24 cellular contexts compared by ENCODE assay signal in genomic region chr20:50359607-50360217, GRCh38.
A peak's percentile ranks its signal among the peaks of the same experiment; 100 is the strongest.
DNase-seq lines count a peak whose midpoint lies in the region; ATAC-seq, FAIRE-seq and TF ChIP-seq lines count a peak whose summit lies in the region.
"Had no signal": no experiment of that assay in that cellular context is flagged by ENCODE, and none has a peak within 500 bp of the region (broad histone marks: within the 10 kb centered on the region; RNA-seq: fewer than 3 reads in every experiment).

No MANE protein-coding gene starts in this region.

- TF ChIP-seq POLR2A in HepG2 (IDR thresholded peaks at IDR 0.05; ENCODE audit: insufficient read depth in 1 of 2, low read depth in 2 of 2, low read length in 2 of 2) = no peak
- no peak for TF ChIP-seq POLR2A in spleen (IDR thresholded peaks at IDR 0.05)

- H3K4me3 Mint-ChIP-seq in GM23338 = no peak overlapping the region; the same call in 2 of the 3 replicates
- H3K4me3 Mint-ChIP-seq: activated CD4-positive, alpha-beta T cell treated with anti-CD3 and anti-CD28 coated beads, Interleukin-2, amount 10 ng/mL, durations not matched to agents 24 days and 14 days; activated naive CD4-positive, alpha-beta T cell treated with anti-CD3 and anti-CD28 coated beads, Interleukin-2, amount 10 ng/mL, durations not matched to agents 7 days and 5 days; activated T-cell treated with anti-CD3 and anti-CD28 coated beads, Interleukin-2, amount 50 U/mL, for 4 hours; CD8-positive, alpha-beta T cell; stimulated activated effector memory CD8-positive, alpha-beta T cell treated with anti-CD3 and anti-CD28 coated beads, Interleukin-12 subunit alpha, Interleukin-12 subunit beta, amount 100 ng/mL, for 72 hours had no signal

- 22% methylated on average over 8 of the region's 8 CpGs for WGBS in HepG2 (ENCODE audit: low lambda C conversion rate)
- WGBS in spleen, 5 donors = 62 to 81% (median 72%) methylated on average over 8 of the region's 8 CpGs

- H3K4me2 ChIP-seq in GM23338 (no peak overlapping the region), HepG2 (ENCODE audit: low read depth, low read length) (peak overlapping the region; percentile 23; the same call in 1 of the 2 replicates)

- CTCF ChIA-PET in HepG2 (lab: Yijun Ruan, JAX; ENCODE audit: low intra/inter-chr PET ratio, low total read pairs) = no interaction called here

- no peaks in the 10 kb centered on the region for H3K9me3 ChIP-seq in RWPE2 (ENCODE audit: severe bottlenecking)
- H3K9me3 ChIP-seq in HepG2 (ENCODE audit: low read length) = no peaks in the 10 kb centered on the region
- no peaks in the 10 kb centered on the region for H3K9me3 ChIP-seq in spleen
- H3K9me3 ChIP-seq: lower lobe of right lung, suprapubic skin had no signal

- H3K79me2 ChIP-seq in GM23338 (replicated peaks; ENCODE audit: insufficient read depth) (no peaks in the 10 kb centered on the region), HepG2 (ENCODE audit: insufficient read depth, low read length) (no peaks in the 10 kb centered on the region)

- 0 out of 2 replicates have a peak overlapping the region, but pooled peaks have one; percentile 10 for H3K27ac Mint-ChIP-seq in GM23338
- H3K27ac Mint-ChIP-seq: activated naive CD4-positive, alpha-beta T cell treated with anti-CD3 and anti-CD28 coated beads, Interleukin-2, amount 10 ng/mL, durations not matched to agents 7 days and 5 days; CD8-positive, alpha-beta T cell; stimulated activated effector memory CD8-positive, alpha-beta T cell treated with anti-CD3 and anti-CD28 coated beads, Interleukin-12 subunit alpha, Interleukin-12 subunit beta, amount 100 ng/mL, for 72 hours had no signal

- no TSS peak for BruUV-seq in HepG2 (replicated peaks; lab: Mats Ljungman, UMichigan)

- H3F3A ChIP-seq in GM23338 (replicated peaks; ENCODE audit: low read depth) = no peaks in the 10 kb centered on the region

- H3K27me3 ChIP-seq in GM23338 (ENCODE audit: insufficient read depth) = no peaks in the 10 kb centered on the region
- H3K27me3 ChIP-seq in RWPE2 (ENCODE audit: insufficient read depth, poor library complexity, severe bottlenecking) = no peaks in the 10 kb centered on the region
- peaks cover 8 to 65% of the 10 kb centered on the region in 2 experiments for H3K27me3 ChIP-seq in HepG2 (ENCODE audit: control insufficient read depth in 1 of 2, insufficient read depth in 2 of 2, low read length in 2 of 2)
- H3K27me3 ChIP-seq in spleen (replicated peaks in 1 of 7) = peaks cover 0 to 6% (median 0%) of the 10 kb centered on the region in 7 donors
- H3K27me3 ChIP-seq: cardiac muscle cell, suprapubic skin had no signal

- FAIRE-seq in HepG2 (lab: Jason Lieb, UNC) (no peak), urothelium cell line (lab: Jason Lieb, UNC) (no peak)
- FAIRE-seq: GM18507, H1, islet of Langerhans had no signal

- peaks cover 17% of the 10 kb centered on the region for H3K27me3 Mint-ChIP-seq in GM23338 (ENCODE audit: insufficient read depth, low read depth, poor library complexity)

- intact Hi-C loops in HepG2 (cut with micrococcal nuclease; ENCODE audit: unreplicated experiment) (no loop called here), spleen (cut with DNase I; ENCODE audit: low total_unique reads) (no loop called here)

- H2AFZ ChIP-seq in GM23338 (no peak overlapping the region), HepG2 (ENCODE audit: low read length) (no peak overlapping the region)

- POLR2A ChIA-PET in HepG2 (lab: Yijun Ruan, JAX) = interaction anchor here (0.7 kb wide), 1 partner anchor 9 kb away, joined by 3 read pairs; no protein-coding TSS in a partner anchor

- no peak for TF ChIP-seq CTCF in GM23338 (conservative IDR thresholded peaks at IDR 0.05; ENCODE audit: low read depth in 2 of 2)
- no peak for TF ChIP-seq CTCF in RWPE2 (IDR thresholded peaks at IDR 0.05; ENCODE audit: poor library complexity, severe bottlenecking)
- TF ChIP-seq CTCF in HepG2 (CRISPR knock-in tag; IDR thresholded peaks at IDR 0.05) = no peak
- TF ChIP-seq CTCF in spleen (IDR thresholded peaks at IDR 0.05 in 8 of 11, conservative IDR thresholded peaks at IDR 0.05 in 3 of 11) = no peak

- in situ Hi-C loops in HepG2 (cut with HindIII; ENCODE audit: extremely low pct_ligation_motif_present, low pct_unique_long_range_greater_than_20kb) = no loop called here

- TF ChIP-seq RAD21 in HepG2 (CRISPR knock-in tag; IDR thresholded peaks at IDR 0.05) = no peak

- no peaks in the 10 kb centered on the region for H3K9me2 ChIP-seq in GM23338 (ENCODE audit: insufficient read depth)

- H3K36me3 Mint-ChIP-seq in GM23338 (ENCODE audit: low read depth) = no peaks in the 10 kb centered on the region
- H3K36me3 Mint-ChIP-seq: activated naive CD4-positive, alpha-beta T cell treated with anti-CD3 and anti-CD28 coated beads, Interleukin-2, amount 10 ng/mL, durations not matched to agents 7 days and 5 days; CD8-positive, alpha-beta T cell had no signal

- ATAC-seq in GM23338 (no peak), RWPE2 (ENCODE audit: low read depth) (0 out of 3 replicates have a peak, but pooled peaks have one; percentile 18), HepG2 (peak; percentile 10; the same call in 2 of the 3 replicates), HG03045 (IDR thresholded peaks at IDR 0.05; ENCODE audit: unreplicated experiment) (no peak)
- ATAC-seq: activated T-cell treated with anti-CD3 and anti-CD28 coated beads, Interleukin-2, amount 50 U/mL, for 4 hours; CD8-positive, alpha-beta T cell had no signal

- H3K36me3 ChIP-seq in GM23338 (ENCODE audit: insufficient read depth) (no peaks in the 10 kb centered on the region), RWPE2 (ENCODE audit: low read depth) (no peaks in the 10 kb centered on the region), HepG2 (replicated peaks in 1 of 2; ENCODE audit: control insufficient read depth in 1 of 2, insufficient read depth in 2 of 2, low read length in 2 of 2) (no peaks in the 10 kb centered on the region), spleen (no peaks in the 10 kb centered on the region)
- H3K36me3 ChIP-seq: cardiac muscle cell, lower lobe of right lung, suprapubic skin, WERI-Rb-1 had no signal

- no peak overlapping the region for H3K4me3 ChIP-seq in GM23338
- no peak overlapping the region for H3K4me3 ChIP-seq in RWPE2 (ENCODE audit: severe bottlenecking)
- H3K4me3 ChIP-seq in HepG2 (replicated peaks in 1 of 3; ENCODE audit: insufficient read depth in 1 of 3, low read depth in 2 of 3, low read length in 3 of 3) = no peak overlapping the region
- H3K4me3 ChIP-seq in spleen = no peak overlapping the region
- H3K4me3 ChIP-seq: cardiac muscle cell, lower lobe of right lung, skin epidermis, suprapubic skin had no signal

- H3K9me3 Mint-ChIP-seq in GM23338 = no peaks in the 10 kb centered on the region
- H3K9me3 Mint-ChIP-seq: activated CD4-positive, alpha-beta T cell treated with anti-CD3 and anti-CD28 coated beads, Interleukin-2, amount 10 ng/mL, durations not matched to agents 24 days and 14 days; activated naive CD4-positive, alpha-beta T cell treated with anti-CD3 and anti-CD28 coated beads, Interleukin-2, amount 10 ng/mL, durations not matched to agents 7 days and 5 days; activated T-cell treated with anti-CD3 and anti-CD28 coated beads, Interleukin-2, amount 50 U/mL, for 4 hours; CD8-positive, alpha-beta T cell; stimulated activated effector memory CD8-positive, alpha-beta T cell treated with anti-CD3 and anti-CD28 coated beads, Interleukin-12 subunit alpha, Interleukin-12 subunit beta, amount 100 ng/mL, for 72 hours had no signal

- H3K27ac ChIP-seq in GM23338 (ENCODE audit: low read depth) (no peak overlapping the region), RWPE2 (ENCODE audit: poor library complexity, severe bottlenecking) (no peak overlapping the region), HepG2 (ENCODE audit: extremely low read length, insufficient read depth, low read length) (no peak overlapping the region), spleen (peak overlapping the region in 1 of 8 donors; percentile 32)
- H3K27ac ChIP-seq: cardiac muscle cell, lower lobe of right lung, suprapubic skin, WERI-Rb-1 had no signal

- TF ChIP-seq EP300 in HepG2 (IDR thresholded peaks at IDR 0.05; ENCODE audit: low read depth in 2 of 2, low read length in 2 of 2) (no peak), HepG2 (CRISPR knock-in tag; IDR thresholded peaks at IDR 0.05; ENCODE audit: borderline replicate concordance) (no peak)

- no peaks in the 10 kb centered on the region for H4K20me1 ChIP-seq in GM23338 (replicated peaks; ENCODE audit: insufficient read depth)
- H4K20me1 ChIP-seq in HepG2 (ENCODE audit: insufficient read depth, low read length) = no peaks in the 10 kb centered on the region

- peaks cover 7% of the 10 kb centered on the region for H3K4me1 Mint-ChIP-seq in GM23338
- H3K4me1 Mint-ChIP-seq: activated naive CD4-positive, alpha-beta T cell treated with anti-CD3 and anti-CD28 coated beads, Interleukin-2, amount 10 ng/mL, durations not matched to agents 7 days and 5 days had no signal

- DNase-seq in GM23338 (ENCODE audit: low spot score) (no peak), RWPE2 (ENCODE audit: low spot score) (no peak), HepG2 (ENCODE audit: low spot score) (no peak), spleen (peak; percentile 6), urothelium cell line (ENCODE audit: low spot score) (no peak)
- no peak for DNase-seq in activated T-cell treated with anti-CD3 and anti-CD28 coated beads, Interleukin-2, amount 50 U/mL, for 48 hours
- DNase-seq: activated CD4-positive, alpha-beta T cell treated with anti-CD3 and anti-CD28 coated beads, Interleukin-2, amount 10 ng/mL, durations not matched to agents 24 days and 14 days; activated naive CD4-positive, alpha-beta T cell treated with anti-CD3 and anti-CD28 coated beads, Interleukin-2, amount 10 ng/mL, durations not matched to agents 7 days and 5 days; activated T-cell treated with anti-CD3 and anti-CD28 coated beads, Interleukin-2, amount 50 U/mL, for 4 hours; anterior cingulate cortex; CD8-positive, alpha-beta T cell; NCI-H1694 treated with DMSO at 0.1 percent for 48 hours; NCI-H2171 treated with DMSO at 0.1 percent for 48 hours; T-helper 9 cell; WERI-Rb-1 had no signal

- H3K4me1 ChIP-seq in GM23338 (ENCODE audit: insufficient read depth) (no peaks in the 10 kb centered on the region), RWPE2 (ENCODE audit: insufficient read depth, poor library complexity, severe bottlenecking) (peaks cover 5% of the 10 kb centered on the region), HepG2 (ENCODE audit: insufficient read depth, low read length) (peaks cover 88% of the 10 kb centered on the region), spleen (peaks cover 0 to 9% (median 0%) of the 10 kb centered on the region in 6 donors)

- H3K9ac ChIP-seq in HepG2 (ENCODE audit: insufficient read depth, low read depth, low read length) = no peak overlapping the region

TF ChIP-seq in GM23338, 12 proteins besides CTCF, POLR2A, EP300 and RAD21 (continues in another document):
- no peak for TF ChIP-seq EZH2 (IDR thresholded peaks at IDR 0.05; ENCODE audit: low read depth, unreplicated experiment)

TF ChIP-seq in HepG2, 621 proteins besides CTCF, POLR2A, EP300 and RAD21 (continues in another document):
- no peak for TF ChIP-seq ETV6 (CRISPR knock-in tag; conservative IDR thresholded peaks at IDR 0.05)
- peak; percentile 72; the same call in 1 of the 2 replicates for TF ChIP-seq ZNF510 (CRISPR knock-in tag; IDR thresholded peaks at IDR 0.05; ENCODE audit: low read depth)
- TF ChIP-seq PLRG1 (conservative IDR thresholded peaks at IDR 0.05) = no peak
- no peak for TF ChIP-seq SKI (IDR thresholded peaks at IDR 0.05; ENCODE audit: partially characterized antibody)

Comparison
In these comparisons a context has a peak if more than half of its experiments do, and no peak if none do; other contexts are left out.
1. ATAC-seq: peak in RWPE2 (single experiment) and HepG2 (single experiment); none in GM23338 (single experiment) and HG03045 (single experiment).